ENCODE assay signal across 8 cellular contexts in genomic region chr3:139389552-139390368, GRCh38.
DNase-seq lines count a peak whose midpoint lies in the region; ATAC-seq and TF ChIP-seq lines count a peak whose summit lies in the region.

Gene COPB2, minus strand, starts transcription at chr3:139389647. Its CDS starts 97 bp downstream, at chr3:139389550.

- H3K4me1 Mint-ChIP-seq in activated naive CD4-positive, alpha-beta T cell treated with anti-CD3 and anti-CD28 coated beads, Interleukin-2, amount 50 U/mL, for 24 hours = peaks cover 52% of the 10 kb centered on the region

- no peaks in the 10 kb centered on the region for H3K27me3 ChIP-seq in GM06990 (replicated peaks; ENCODE audit: control insufficient read depth, insufficient read depth, low read length)

- H3K4me3 ChIP-seq in GM06990 (replicated peaks; ENCODE audit: low read depth, low read length) = peak within 1 kb of the TSS; percentile 91

- H3K27ac Mint-ChIP-seq in activated naive CD4-positive, alpha-beta T cell treated with anti-CD3 and anti-CD28 coated beads, Interleukin-2, amount 50 U/mL, for 24 hours = peak within 1 kb of the TSS; percentile 95

- peak within 1 kb of the TSS; percentile 96 for H3K4me3 Mint-ChIP-seq in activated naive CD4-positive, alpha-beta T cell treated with anti-CD3 and anti-CD28 coated beads, Interleukin-2, amount 50 U/mL, for 24 hours

- peak; percentile 99 for DNase-seq in GM06990 (ENCODE audit: extremely low read depth, insufficient read length)
- DNase-seq in NCI-H1092 (lab: John Stamatoyannopoulos, UW) = peak; percentile 99
- peak; percentile 96 for DNase-seq in germinal center (ENCODE audit: low spot score)
- peak; percentile 94 for DNase-seq in non-pigmented ciliary epithelial cell (ENCODE audit: low read depth)
- peak; percentile 99 for DNase-seq in superior temporal gyrus (ENCODE audit: extremely low spot score)

- H3K36me3 ChIP-seq in GM06990 (ENCODE audit: control insufficient read depth, insufficient read depth, low read length) = no peaks in the 10 kb centered on the region

- H3K36me3 Mint-ChIP-seq in activated naive CD4-positive, alpha-beta T cell treated with anti-CD3 and anti-CD28 coated beads, Interleukin-2, amount 50 U/mL, for 24 hours = peaks cover 1% of the 10 kb centered on the region

- no peak for TF ChIP-seq CTCF in GM06990 (IDR thresholded peaks at IDR 0.05; ENCODE audit: insufficient read depth, low read length, poor library complexity, severe bottlenecking)

- H3K9me3 Mint-ChIP-seq in activated naive CD4-positive, alpha-beta T cell treated with anti-CD3 and anti-CD28 coated beads, Interleukin-2, amount 50 U/mL, for 24 hours = no peaks in the 10 kb centered on the region

- peak; percentile 99 for ATAC-seq in HG02588 (IDR thresholded peaks at IDR 0.05; ENCODE audit: unreplicated experiment)
- peak; percentile 96 for ATAC-seq in SK-N-SH treated with all-trans-retinoic acid at 6 μM for 48 hours

- H3K27me3 Mint-ChIP-seq in activated naive CD4-positive, alpha-beta T cell treated with anti-CD3 and anti-CD28 coated beads, Interleukin-2, amount 50 U/mL, for 24 hours = no peaks in the 10 kb centered on the region

TF ChIP-seq in SK-N-SH treated with all-trans-retinoic acid at 6 μM for 48 hours, 23 proteins besides CTCF, POLR2A, EP300 and RAD21:
- TF ChIP-seq OSR1 (CRISPR knock-in tag; IDR thresholded peaks at IDR 0.05) (no peak), ZNF8 (CRISPR knock-in tag; IDR thresholded peaks at IDR 0.05) (no peak), SNAI2 (CRISPR knock-in tag; IDR thresholded peaks at IDR 0.05) (no peak), ZNF70 (CRISPR knock-in tag; IDR thresholded peaks at IDR 0.05) (no peak), CREB5 (CRISPR knock-in tag; IDR thresholded peaks at IDR 0.05; ENCODE audit: low read depth) (no peak), ISL1 (CRISPR knock-in tag; IDR thresholded peaks at IDR 0.05) (no peak), TSHZ2 (CRISPR knock-in tag; IDR thresholded peaks at IDR 0.05) (no peak), RARB (CRISPR knock-in tag; IDR thresholded peaks at IDR 0.05) (no peak), ZC3H10 (CRISPR knock-in tag; IDR thresholded peaks at IDR 0.05) (no peak), GLIS3 (CRISPR knock-in tag; IDR thresholded peaks at IDR 0.05) (no peak), ZFP3 (CRISPR knock-in tag; IDR thresholded peaks at IDR 0.05) (no peak), CSDC2 (CRISPR knock-in tag; IDR thresholded peaks at IDR 0.05) (no peak), ZFP30 (CRISPR knock-in tag; IDR thresholded peaks at IDR 0.05) (no peak), ZNF565 (CRISPR knock-in tag; conservative IDR thresholded peaks at IDR 0.05; ENCODE audit: low read depth) (no peak), ARNTL (CRISPR knock-in tag; IDR thresholded peaks at IDR 0.05; ENCODE audit: borderline replicate concordance, low read depth) (no peak), ESRRG (CRISPR knock-in tag; IDR thresholded peaks at IDR 0.05) (no peak), PATZ1 (CRISPR knock-in tag; IDR thresholded peaks at IDR 0.05; ENCODE audit: borderline replicate concordance) (no peak)
- TF ChIP-seq, protein P1, sequence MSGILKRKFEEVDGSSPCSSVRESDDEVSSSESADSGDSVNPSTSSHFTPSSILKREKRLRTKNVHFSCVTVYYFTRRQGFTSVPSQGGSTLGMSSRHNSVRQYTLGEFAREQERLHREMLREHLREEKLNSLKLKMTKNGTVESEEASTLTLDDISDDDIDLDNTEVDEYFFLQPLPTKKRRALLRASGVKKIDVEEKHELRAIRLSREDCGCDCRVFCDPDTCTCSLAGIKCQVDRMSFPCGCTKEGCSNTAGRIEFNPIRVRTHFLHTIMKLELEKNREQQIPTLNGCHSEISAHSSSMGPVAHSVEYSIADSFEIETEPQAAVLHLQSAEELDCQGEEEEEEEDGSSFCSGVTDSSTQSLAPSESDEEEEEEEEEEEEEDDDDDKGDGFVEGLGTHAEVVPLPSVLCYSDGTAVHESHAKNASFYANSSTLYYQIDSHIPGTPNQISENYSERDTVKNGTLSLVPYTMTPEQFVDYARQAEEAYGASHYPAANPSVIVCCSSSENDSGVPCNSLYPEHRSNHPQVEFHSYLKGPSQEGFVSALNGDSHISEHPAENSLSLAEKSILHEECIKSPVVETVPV (CRISPR knock-in tag; IDR thresholded peaks at IDR 0.05) = no peak
- TF ChIP-seq, protein P2, sequence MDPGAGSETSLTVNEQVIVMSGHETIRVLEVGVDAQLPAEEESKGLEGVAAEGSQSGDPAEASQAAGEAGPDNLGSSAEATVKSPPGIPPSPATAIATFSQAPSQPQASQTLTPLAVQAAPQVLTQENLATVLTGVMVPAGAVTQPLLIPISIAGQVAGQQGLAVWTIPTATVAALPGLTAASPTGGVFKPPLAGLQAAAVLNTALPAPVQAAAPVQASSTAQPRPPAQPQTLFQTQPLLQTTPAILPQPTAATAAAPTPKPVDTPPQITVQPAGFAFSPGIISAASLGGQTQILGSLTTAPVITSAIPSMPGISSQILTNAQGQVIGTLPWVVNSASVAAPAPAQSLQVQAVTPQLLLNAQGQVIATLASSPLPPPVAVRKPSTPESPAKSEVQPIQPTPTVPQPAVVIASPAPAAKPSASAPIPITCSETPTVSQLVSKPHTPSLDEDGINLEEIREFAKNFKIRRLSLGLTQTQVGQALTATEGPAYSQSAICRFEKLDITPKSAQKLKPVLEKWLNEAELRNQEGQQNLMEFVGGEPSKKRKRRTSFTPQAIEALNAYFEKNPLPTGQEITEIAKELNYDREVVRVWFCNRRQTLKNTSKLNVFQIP (CRISPR knock-in tag; IDR thresholded peaks at IDR 0.05; ENCODE audit: borderline replicate concordance, low read depth) = no peak

Comparison
In these comparisons a context has a peak if more than half of its experiments do, and no peak if none do; other contexts are left out.
1. Peak in every context shown above with its lines: DNase-seq, ATAC-seq and H3K4me3 ChIP-seq.